ENCODE assay signal across 13 cellular contexts in the genomic region with DNA sequence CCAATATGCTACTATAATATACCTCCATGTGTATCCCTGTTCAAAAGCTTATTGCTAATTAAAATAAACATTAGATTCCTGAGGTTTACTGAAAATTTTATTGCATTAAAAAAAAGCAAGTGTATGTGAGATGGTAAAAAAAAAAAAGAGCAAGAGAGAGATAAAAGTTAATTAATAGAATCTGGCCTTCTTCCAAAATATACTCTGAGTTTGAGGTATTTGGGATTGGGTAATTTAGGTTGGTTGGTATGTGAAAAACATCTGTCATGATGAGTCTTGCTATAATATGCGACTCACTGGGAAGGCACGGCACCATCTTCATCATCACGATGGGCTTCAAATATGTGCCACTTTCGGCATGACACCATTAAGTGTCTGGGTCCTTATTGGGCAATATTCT.
DNase-seq lines count a peak whose midpoint lies in the region; ATAC-seq, FAIRE-seq and TF ChIP-seq lines count a peak whose summit lies in the region.
"Had no signal": no experiment of that assay in that cellular context is flagged by ENCODE, and none has a peak within 500 bp of the region (broad histone marks: within the 10 kb centered on the region; RNA-seq: fewer than 3 reads in every experiment).

No MANE protein-coding gene starts in this region.

- no peak for ATAC-seq in IMR-90 (ENCODE audit: low read depth)
- no peak for ATAC-seq in activated CD8-positive, alpha-beta T cell treated with anti-CD3 and anti-CD28 coated beads for 36 hours

- H3K9ac ChIP-seq in IMR-90 (ENCODE audit: low read depth, low read length) = no peak overlapping the region
- H3K9ac ChIP-seq in astrocyte (ENCODE audit: low read length) = no peak overlapping the region

- H3K9me3 ChIP-seq in IMR-90 (ENCODE audit: control insufficient read depth, insufficient read depth, low read length) = no peaks in the 10 kb centered on the region
- H3K9me3 ChIP-seq in astrocyte (ENCODE audit: insufficient read depth, low read depth, low read length) = no peaks in the 10 kb centered on the region
- H3K9me3 ChIP-seq: ascending aorta had no signal

- H3K4ac ChIP-seq in IMR-90 (ENCODE audit: low read depth, low read length) = peak overlapping the region; percentile 1; the same call in 1 of the 2 replicates

- no peak overlapping the region for H3K23ac ChIP-seq in IMR-90 (ENCODE audit: low read depth, low read length)

- TF ChIP-seq RAD21 in IMR-90 (IDR thresholded peaks at IDR 0.05; ENCODE audit: low read length) = no peak

- in situ Hi-C loops in IMR-90 (cut with MboI; ENCODE audit: low sequenced_read_pairs) = no loop called here

- H4K5ac ChIP-seq in IMR-90 (ENCODE audit: low read depth, low read length) = no peak overlapping the region; the same call in 1 of the 2 replicates

- H3K79me2 ChIP-seq in astrocyte (ENCODE audit: insufficient read depth, low read length) = no peaks in the 10 kb centered on the region

- intact Hi-C loops in Calu3 (cut with micrococcal nuclease; ENCODE audit: unreplicated experiment) = loop anchor here (2.0 kb wide), 1 partner anchor 81 kb away; no protein-coding TSS in a partner anchor
- intact Hi-C loops in IMR-90 (cut with micrococcal nuclease) = no loop called here
- intact Hi-C loops in activated CD8-positive, alpha-beta T cell treated with anti-CD3 and anti-CD28 coated beads for 36 hours (cut with micrococcal nuclease) = no loop called here

- H4K20me1 ChIP-seq in IMR-90 (ENCODE audit: insufficient read depth, low read length) (no peaks in the 10 kb centered on the region), astrocyte (ENCODE audit: insufficient read depth, low read length) (no peaks in the 10 kb centered on the region)

- POLR2A ChIA-PET in IMR-90 (lab: Charles Lee; ENCODE audit: unreplicated experiment) = interaction anchor here (0.7 kb wide), 1 partner anchor 215 kb away, joined by 14 read pairs; no protein-coding TSS in a partner anchor
- POLR2A ChIA-PET in activated CD8-positive, alpha-beta T cell treated with anti-CD3 and anti-CD28 coated beads for 36 hours (lab: Charles Lee) = no interaction called here

- DNase-seq in Calu3 (no peak), IMR-90 (peak; percentile 70), astrocyte (ENCODE audit: low read depth) (peak; percentile 90), hepatic stellate cell (ENCODE audit: low spot score) (peak; percentile 41), RPMI8226 (no peak), NOMO-1 treated with dmso at 0.1 percent for 144 hours (lab: John Stamatoyannopoulos, UW; ENCODE audit: unreplicated experiment) (no peak)
- no peak for DNase-seq in activated T-cell treated with anti-CD3 and anti-CD28 coated beads, Interleukin-2, amount 50 U/mL, for 24 hours
- no peak for DNase-seq in activated CD8-positive, alpha-beta T cell treated with anti-CD3 and anti-CD28 coated beads for 36 hours
- DNase-seq: CD4-positive, alpha-beta T cell; GF-D8; NCI-H2107 had no signal

- H2BK5ac ChIP-seq in IMR-90 (ENCODE audit: low read depth, low read length, poor library complexity, severe bottlenecking) = peak overlapping the region; percentile 65

- no peak for TF ChIP-seq POLR2A in IMR-90 (IDR thresholded peaks at IDR 0.05; ENCODE audit: low read depth, low read length)

- peak overlapping the region; percentile 42; the same call in 1 of the 2 replicates for H3K18ac ChIP-seq in IMR-90 (ENCODE audit: low read depth, low read length)

- H3K4me3 Mint-ChIP-seq in Calu3 (ENCODE audit: low read depth, unreplicated experiment) = no peak overlapping the region
- no peak overlapping the region for H3K4me3 Mint-ChIP-seq in astrocyte (ENCODE audit: unreplicated experiment)
- H3K4me3 Mint-ChIP-seq in activated T-cell treated with anti-CD3 and anti-CD28 coated beads, Interleukin-2, amount 50 U/mL, for 24 hours = no peak overlapping the region
- no peak overlapping the region for H3K4me3 Mint-ChIP-seq in activated CD8-positive, alpha-beta T cell treated with anti-CD3 and anti-CD28 coated beads for 36 hours
- H3K4me3 Mint-ChIP-seq: CD4-positive, alpha-beta T cell had no signal

- peak overlapping the region in 1 of 2 experiments; percentile 24; a peak in 1 of 4 replicates for H4K8ac ChIP-seq in IMR-90 (ENCODE audit: low read depth in 2 of 2, low read length in 2 of 2)

- H2AK5ac ChIP-seq in IMR-90 (ENCODE audit: low read depth, low read length) = no peak overlapping the region

- TF ChIP-seq CTCF in Calu3 (IDR thresholded peaks at IDR 0.05; ENCODE audit: unreplicated experiment) (no peak), IMR-90 (conservative IDR thresholded peaks at IDR 0.05; ENCODE audit: low read depth, low read length) (no peak), astrocyte (IDR thresholded peaks at IDR 0.05; ENCODE audit: insufficient read depth, low read depth, low read length) (no peak)
- no peak for TF ChIP-seq CTCF in activated CD8-positive, alpha-beta T cell treated with anti-CD3 and anti-CD28 coated beads for 36 hours (IDR thresholded peaks at IDR 0.05)

- CTCF ChIA-PET in Calu3 (lab: Charles Lee) = interaction anchor here (0.7 to 0.8 kb wide), 3 partner anchors 9 to 633 kb away, joined by 3 to 8 read pairs (median 4); no protein-coding TSS in a partner anchor
- CTCF ChIA-PET in IMR-90 (lab: Yijun Ruan, JAX) = no interaction called here
- CTCF ChIA-PET in activated CD8-positive, alpha-beta T cell treated with anti-CD3 and anti-CD28 coated beads for 36 hours (lab: Charles Lee) = no interaction called here

- H3K27me3 ChIP-seq in IMR-90 (ENCODE audit: control insufficient read depth, insufficient read depth, low read length) = no peaks in the 10 kb centered on the region
- no peaks in the 10 kb centered on the region for H3K27me3 ChIP-seq in astrocyte (ENCODE audit: insufficient read depth, low read length)
- H3K27me3 ChIP-seq: ascending aorta had no signal

- H3K36me3 Mint-ChIP-seq in Calu3 (ENCODE audit: insufficient read depth, unreplicated experiment) = peaks cover 15% of the 10 kb centered on the region
- no peaks in the 10 kb centered on the region for H3K36me3 Mint-ChIP-seq in astrocyte (ENCODE audit: low read depth, unreplicated experiment)
- H3K36me3 Mint-ChIP-seq in activated T-cell treated with anti-CD3 and anti-CD28 coated beads, Interleukin-2, amount 50 U/mL, for 24 hours (ENCODE audit: low read depth) = no peaks in the 10 kb centered on the region
- H3K36me3 Mint-ChIP-seq in activated CD8-positive, alpha-beta T cell treated with anti-CD3 and anti-CD28 coated beads for 36 hours (ENCODE audit: low read depth) = no peaks in the 10 kb centered on the region

- H3K56ac ChIP-seq in IMR-90 (ENCODE audit: extremely low read depth, insufficient read depth, low read length) = no peak overlapping the region

- H3K27me3 Mint-ChIP-seq in Calu3 (ENCODE audit: unreplicated experiment) = no peaks in the 10 kb centered on the region
- no peaks in the 10 kb centered on the region for H3K27me3 Mint-ChIP-seq in astrocyte (ENCODE audit: low read depth, unreplicated experiment)
- no peaks in the 10 kb centered on the region for H3K27me3 Mint-ChIP-seq in activated T-cell treated with anti-CD3 and anti-CD28 coated beads, Interleukin-2, amount 50 U/mL, for 24 hours
- H3K27me3 Mint-ChIP-seq in activated CD8-positive, alpha-beta T cell treated with anti-CD3 and anti-CD28 coated beads for 36 hours = no peaks in the 10 kb centered on the region
- H3K27me3 Mint-ChIP-seq: CD4-positive, alpha-beta T cell had no signal

- dilution Hi-C loops in IMR-90 (cut with HindIII; ENCODE audit: low sequenced_read_pairs, unreplicated experiment) = no loop called here

- H3K9me1 ChIP-seq in IMR-90 (ENCODE audit: insufficient read depth, low read length) = peaks cover 4% of the 10 kb centered on the region

- H3K79me1 ChIP-seq in IMR-90 (ENCODE audit: low read depth in 1 of 2, low read length in 2 of 2) = no peaks in the 10 kb centered on the region

- no peak overlapping the region for H2BK120ac ChIP-seq in IMR-90 (ENCODE audit: low read depth, low read length)

- BruUV-seq in Calu3 (replicated peaks; lab: Mats Ljungman, UMichigan) (no TSS peak), IMR-90 (replicated peaks; lab: Mats Ljungman, UMichigan) (no TSS peak)

- H3K4me1 Mint-ChIP-seq in Calu3 (ENCODE audit: low read depth, unreplicated experiment) = peaks cover 59% of the 10 kb centered on the region
- peaks cover 31% of the 10 kb centered on the region for H3K4me1 Mint-ChIP-seq in astrocyte (ENCODE audit: low read depth, unreplicated experiment)
- no peaks in the 10 kb centered on the region for H3K4me1 Mint-ChIP-seq in activated T-cell treated with anti-CD3 and anti-CD28 coated beads, Interleukin-2, amount 50 U/mL, for 24 hours (ENCODE audit: low read depth)
- no peaks in the 10 kb centered on the region for H3K4me1 Mint-ChIP-seq in activated CD8-positive, alpha-beta T cell treated with anti-CD3 and anti-CD28 coated beads for 36 hours (ENCODE audit: low read depth)

- H3K36me3 ChIP-seq in IMR-90 (ENCODE audit: control insufficient read depth, insufficient read depth, low read length) (no peaks in the 10 kb centered on the region), astrocyte (ENCODE audit: insufficient read depth, low read length) (no peaks in the 10 kb centered on the region)
- H3K36me3 ChIP-seq: ascending aorta had no signal

- no peak overlapping the region for H2AK9ac ChIP-seq in IMR-90 (replicated peaks; ENCODE audit: low read depth, low read length, poor library complexity)

- no peaks in the 10 kb centered on the region for H3K9me3 Mint-ChIP-seq in Calu3 (ENCODE audit: low read depth, unreplicated experiment)
- peaks cover 2% of the 10 kb centered on the region for H3K9me3 Mint-ChIP-seq in astrocyte (ENCODE audit: unreplicated experiment)
- H3K9me3 Mint-ChIP-seq in activated T-cell treated with anti-CD3 and anti-CD28 coated beads, Interleukin-2, amount 50 U/mL, for 24 hours = peaks cover 5% of the 10 kb centered on the region
- H3K9me3 Mint-ChIP-seq in activated CD8-positive, alpha-beta T cell treated with anti-CD3 and anti-CD28 coated beads for 36 hours = peaks cover 4% of the 10 kb centered on the region
- H3K9me3 Mint-ChIP-seq: CD4-positive, alpha-beta T cell had no signal

- peak overlapping the region; percentile 3 for H3K27ac Mint-ChIP-seq in Calu3 (ENCODE audit: unreplicated experiment)
- no peak overlapping the region for H3K27ac Mint-ChIP-seq in astrocyte (ENCODE audit: unreplicated experiment)
- no peak overlapping the region for H3K27ac Mint-ChIP-seq in activated T-cell treated with anti-CD3 and anti-CD28 coated beads, Interleukin-2, amount 50 U/mL, for 24 hours
- no peak overlapping the region for H3K27ac Mint-ChIP-seq in activated CD8-positive, alpha-beta T cell treated with anti-CD3 and anti-CD28 coated beads for 36 hours
- H3K27ac Mint-ChIP-seq: CD4-positive, alpha-beta T cell had no signal

- no peak overlapping the region for H2BK20ac ChIP-seq in IMR-90 (ENCODE audit: low read depth, low read length)

- peak overlapping the region; percentile 22; the same call in 1 of the 2 replicates for H3K4me2 ChIP-seq in IMR-90 (ENCODE audit: low read depth, low read length)
- H3K4me2 ChIP-seq in astrocyte (ENCODE audit: low read length) = no peak overlapping the region

- H4K91ac ChIP-seq in IMR-90 (ENCODE audit: insufficient read depth, low read depth, low read length) = no peak overlapping the region

- H2AFZ ChIP-seq in IMR-90 (replicated peaks; ENCODE audit: low read length, poor library complexity) (no peak overlapping the region), astrocyte (ENCODE audit: low read depth, low read length) (no peak overlapping the region)

- H2BK15ac ChIP-seq in IMR-90 (ENCODE audit: low read depth, low read length) = no peak overlapping the region

- no peak overlapping the region for H3K14ac ChIP-seq in IMR-90 (replicated peaks; ENCODE audit: low read depth, low read length)

- no peak overlapping the region for H3K4me3 ChIP-seq in IMR-90 (ENCODE audit: insufficient read depth, low read depth, low read length)
- no peak overlapping the region for H3K4me3 ChIP-seq in astrocyte (ENCODE audit: insufficient read depth, low read depth, low read length)
- H3K4me3 ChIP-seq: ascending aorta, skin epidermis had no signal

- WGBS in IMR-90 (ENCODE audit: extremely low coverage in 2 of 2, insufficient read length in 1 of 2), 2 experiments = no CpG with 5 or more reads among the region's 4 CpGs

- FAIRE-seq in astrocyte (lab: Jason Lieb, UNC) = peak; percentile 52

- H3K27ac ChIP-seq in IMR-90 (ENCODE audit: insufficient read depth, low read length) = no peak overlapping the region
- peak overlapping the region; percentile 2 for H3K27ac ChIP-seq in astrocyte (ENCODE audit: low read depth, low read length)
- H3K27ac ChIP-seq: ascending aorta, skin epidermis had no signal

- H3K4me1 ChIP-seq in IMR-90 (ENCODE audit: control insufficient read depth, insufficient read depth, low read length) (peaks cover 16% of the 10 kb centered on the region), astrocyte (ENCODE audit: insufficient read depth, low read length) (peaks cover 21% of the 10 kb centered on the region)
- H3K4me1 ChIP-seq: ascending aorta had no signal

Comparison
In these comparisons a context has a peak if more than half of its experiments do, and no peak if none do; other contexts are left out.
1. DNase-seq: peak in IMR-90 (single experiment), astrocyte (single experiment) and hepatic stellate cell (single experiment); none in Calu3 (single experiment), activated T-cell treated with anti-CD3 and anti-CD28 coated beads, Interleukin-2, amount 50 U/mL, for 24 hours (single experiment), activated CD8-positive, alpha-beta T cell treated with anti-CD3 and anti-CD28 coated beads for 36 hours (single experiment), RPMI8226 (single experiment) and NOMO-1 treated with dmso at 0.1 percent for 144 hours (single experiment).